8 cellular contexts compared by ENCODE assay signal in the genomic region with DNA sequence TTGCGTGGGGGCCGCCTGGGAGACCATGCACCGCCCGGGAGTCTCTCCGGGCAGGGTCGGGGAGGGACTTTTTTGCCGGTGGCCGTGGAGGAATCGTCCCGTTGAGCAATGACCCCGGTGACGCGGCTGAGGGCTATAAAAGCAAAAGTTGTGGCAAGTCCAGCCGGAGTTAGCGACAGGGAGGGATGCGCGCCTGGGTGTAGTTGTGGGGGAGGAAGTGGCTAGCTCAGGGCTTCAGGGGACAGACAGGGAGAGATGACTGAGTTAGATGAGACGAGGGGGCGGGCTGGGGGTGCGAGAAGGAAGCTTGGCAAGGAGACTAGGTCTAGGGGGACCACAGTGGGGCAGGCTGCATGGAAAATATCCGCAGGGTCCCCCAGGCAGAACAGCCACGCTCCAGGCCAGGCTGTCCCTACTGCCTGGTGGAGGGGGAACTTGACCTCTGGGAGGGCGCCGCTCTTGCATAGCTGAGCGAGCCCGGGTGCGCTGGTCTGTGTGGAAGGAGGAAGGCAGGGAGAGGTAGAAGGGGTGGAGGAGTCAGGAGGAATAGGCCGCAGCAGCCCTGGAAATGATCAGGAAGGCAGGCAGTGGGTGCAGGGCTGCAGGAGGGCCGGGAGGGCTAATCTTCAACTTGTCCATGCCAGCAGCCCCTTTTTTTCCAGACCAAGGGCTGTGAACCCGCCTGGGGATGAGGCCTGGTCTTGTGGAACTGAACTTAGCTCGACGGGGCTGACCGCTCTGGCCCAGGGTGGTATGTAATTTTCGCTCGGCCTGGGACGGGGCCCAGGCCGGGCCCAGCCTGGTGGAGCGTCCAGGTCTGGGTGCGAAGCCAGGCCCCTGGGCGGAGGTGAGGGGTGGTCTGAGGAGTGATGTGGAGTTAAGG. TPM values are rescaled to one million over a fixed set of nuclear protein-coding genes. Genes with fewer than 3 reads are reported as not detected.
A peak's percentile ranks its signal among the peaks of the same experiment; 100 is the strongest.
DNase-seq lines count a peak whose midpoint lies in the region; ATAC-seq and TF ChIP-seq lines count a peak whose summit lies in the region.

NEAT1 (plus strand) TSS at position 166 of the 883 bp plus-strand sequence.

- peak; percentile 47 to 71 for ATAC-seq in natural killer cell treated with Interleukin-12 subunit alpha and Interleukin-12 subunit beta and Interleukin-15 and Interleukin-18, amount 100 ng/mL, for 72 hours
- no peak for ATAC-seq in HG03460 (IDR thresholded peaks at IDR 0.05; ENCODE audit: unreplicated experiment)

- H3K36me3 Mint-ChIP-seq in activated T-helper 2 cell treated with anti-CD3 and anti-CD28 coated beads, Interferon-gamma antibody, Interleukin-2, Interleukin-4, amounts not matched to agents 10 μg/mL and 5 μg/mL and 100 μg/mL, durations not matched to agents 14 hours and 24 hours and 36 hours (ENCODE audit: low read depth): peaks cover 55% of the 10 kb centered on the region
- H3K36me3 Mint-ChIP-seq in natural killer cell treated with Interleukin-12 subunit alpha and Interleukin-12 subunit beta and Interleukin-15 and Interleukin-18, amount 100 ng/mL, for 72 hours: peaks cover 48% of the 10 kb centered on the region

- H3K4me3 Mint-ChIP-seq in activated T-helper 2 cell treated with anti-CD3 and anti-CD28 coated beads, Interferon-gamma antibody, Interleukin-2, Interleukin-4, amounts not matched to agents 10 μg/mL and 5 μg/mL and 100 μg/mL, durations not matched to agents 14 hours and 24 hours and 36 hours (ENCODE audit: low read depth): peak within 1 kb of the TSS; percentile 98
- H3K4me3 Mint-ChIP-seq in natural killer cell treated with Interleukin-12 subunit alpha and Interleukin-12 subunit beta and Interleukin-15 and Interleukin-18, amount 100 ng/mL, for 72 hours: peak within 1 kb of the TSS; percentile 98

- TF ChIP-seq POLR2A in Raji (IDR thresholded peaks at IDR 0.05; ENCODE audit: insufficient read depth, low read depth, low read length): peak; percentile 99

- no peaks in the 10 kb centered on the region for H3K9me3 Mint-ChIP-seq in activated T-helper 2 cell treated with anti-CD3 and anti-CD28 coated beads, Interferon-gamma antibody, Interleukin-2, Interleukin-4, amounts not matched to agents 10 μg/mL and 5 μg/mL and 100 μg/mL, durations not matched to agents 14 hours and 24 hours and 36 hours
- H3K9me3 Mint-ChIP-seq in natural killer cell treated with Interleukin-12 subunit alpha and Interleukin-12 subunit beta and Interleukin-15 and Interleukin-18, amount 100 ng/mL, for 72 hours: no peaks in the 10 kb centered on the region

- H3K27ac Mint-ChIP-seq in activated T-helper 2 cell treated with anti-CD3 and anti-CD28 coated beads, Interferon-gamma antibody, Interleukin-2, Interleukin-4, amounts not matched to agents 10 μg/mL and 5 μg/mL and 100 μg/mL, durations not matched to agents 14 hours and 24 hours and 36 hours: peak within 1 kb of the TSS; percentile 98
- peak within 1 kb of the TSS; percentile 99 to 100 for H3K27ac Mint-ChIP-seq in natural killer cell treated with Interleukin-12 subunit alpha and Interleukin-12 subunit beta and Interleukin-15 and Interleukin-18, amount 100 ng/mL, for 72 hours

- H3K4me1 Mint-ChIP-seq in activated T-helper 2 cell treated with anti-CD3 and anti-CD28 coated beads, Interferon-gamma antibody, Interleukin-2, Interleukin-4, amounts not matched to agents 10 μg/mL and 5 μg/mL and 100 μg/mL, durations not matched to agents 14 hours and 24 hours and 36 hours (ENCODE audit: low read depth): peaks cover 35% of the 10 kb centered on the region
- peaks cover 78 to 83% of the 10 kb centered on the region in 2 donors for H3K4me1 Mint-ChIP-seq in natural killer cell treated with Interleukin-12 subunit alpha and Interleukin-12 subunit beta and Interleukin-15 and Interleukin-18, amount 100 ng/mL, for 72 hours (ENCODE audit: low read depth in 2 of 2)

- peak; percentile 90 for DNase-seq in DMS 273 (lab: John Stamatoyannopoulos, UW; ENCODE audit: unreplicated experiment)
- peak; percentile 86 for DNase-seq in HS-5 (ENCODE audit: low read depth)
- peak; percentile 95 for DNase-seq in activated T-helper 2 cell treated with anti-CD3 and anti-CD28 coated beads, Interferon-gamma antibody, Interleukin-2, Interleukin-4, amounts not matched to agents 10 μg/mL and 5 μg/mL and 100 μg/mL, durations not matched to agents 14 hours and 24 hours and 36 hours (ENCODE audit: low spot score)
- peak; percentile 88 for DNase-seq in fibroblast of mammary gland (ENCODE audit: low read depth)
- DNase-seq in natural killer cell treated with Interleukin-12 subunit alpha and Interleukin-12 subunit beta and Interleukin-15 and Interleukin-18, amount 100 ng/mL, for 72 hours (ENCODE audit: low spot score): peak; percentile 96
- DNase-seq in stimulated activated naive CD4-positive, alpha-beta T cell treated with Interleukin-2 at 50 U/mL for 16 hours (lab: John Stamatoyannopoulos, UW): peak; percentile 90

- H3K4me3 ChIP-seq in fibroblast of mammary gland (ENCODE audit: control insufficient read depth, low read depth, low read length): peak within 1 kb of the TSS; percentile 98

- intact Hi-C loops in activated T-helper 2 cell treated with anti-CD3 and anti-CD28 coated beads, Interferon-gamma antibody, Interleukin-2, Interleukin-4, amounts not matched to agents 10 μg/mL and 5 μg/mL and 100 μg/mL, durations not matched to agents 14 hours and 24 hours and 36 hours (cut with micrococcal nuclease): loop anchor here (1.0 kb wide), 1 partner anchor 74 kb away; no protein-coding TSS in a partner anchor

- no peak for TF ChIP-seq CTCF in fibroblast of mammary gland (conservative IDR thresholded peaks at IDR 0.05; ENCODE audit: control insufficient read depth, insufficient read depth, low read depth, low read length)

- no peaks in the 10 kb centered on the region for H3K27me3 Mint-ChIP-seq in activated T-helper 2 cell treated with anti-CD3 and anti-CD28 coated beads, Interferon-gamma antibody, Interleukin-2, Interleukin-4, amounts not matched to agents 10 μg/mL and 5 μg/mL and 100 μg/mL, durations not matched to agents 14 hours and 24 hours and 36 hours (ENCODE audit: low read depth)
- no peaks in the 10 kb centered on the region for H3K27me3 Mint-ChIP-seq in natural killer cell treated with Interleukin-12 subunit alpha and Interleukin-12 subunit beta and Interleukin-15 and Interleukin-18, amount 100 ng/mL, for 72 hours

RNA-seq across cellular contexts. Expression of gene NEAT1, which starts in this region (rescaled TPM):
- 422 and 430 TPM in 2 replicates for total RNA-seq in activated T-helper 2 cell treated with anti-CD3 and anti-CD28 coated beads, Interferon-gamma antibody, Interleukin-2, Interleukin-4, amounts not matched to agents 10 μg/mL and 5 μg/mL and 100 μg/mL, durations not matched to agents 14 hours and 24 hours and 36 hours
- 100 to 1,000 TPM; 432 to 571 TPM for total RNA-seq in natural killer cell treated with Interleukin-12 subunit alpha and Interleukin-12 subunit beta and Interleukin-15 and Interleukin-18, amount 100 ng/mL, for 72 hours
